1 cellular context compared by ENCODE assay signal in genomic region chr1:2250721-2251281, GRCh38.
TF ChIP-seq lines count a peak whose summit lies in the region.

No MANE protein-coding gene starts in this region.

TF ChIP-seq in HepG2, 621 proteins besides CTCF, POLR2A, EP300 and RAD21 (continued from another document and continues in another):
- TF ChIP-seq PAXIP1 (CRISPR knock-in tag; conservative IDR thresholded peaks at IDR 0.05) (peak; percentile 96), ZNF501 (CRISPR knock-in tag; IDR thresholded peaks at IDR 0.05) (peak; percentile 86; the same call in 1 of the 2 replicates), CBFB (CRISPR knock-in tag; IDR thresholded peaks at IDR 0.05) (0 out of 2 replicates have a peak, but pooled peaks have one; percentile 36), PHF21A (CRISPR knock-in tag; IDR thresholded peaks at IDR 0.05) (peak; percentile 94), MAZ (IDR thresholded peaks at IDR 0.05; ENCODE audit: borderline replicate concordance, low read depth, low read length) (0 out of 2 replicates have a peak, but pooled peaks have one; percentile 51), MAZ (CRISPR knock-in tag; IDR thresholded peaks at IDR 0.05; ENCODE audit: low read depth) (peak; percentile 34), LCORL (IDR thresholded peaks at IDR 0.05) (no peak), LCORL (CRISPR knock-in tag; IDR thresholded peaks at IDR 0.05) (peak; percentile 95), ZNF687 (CRISPR knock-in tag; IDR thresholded peaks at IDR 0.05) (peak; percentile 95), JUNB (CRISPR knock-in tag; IDR thresholded peaks at IDR 0.05; ENCODE audit: borderline replicate concordance) (0 out of 2 replicates have a peak, but pooled peaks have one; percentile 13), ZNF609 (CRISPR knock-in tag; IDR thresholded peaks at IDR 0.05; ENCODE audit: borderline replicate concordance) (0 out of 2 replicates have a peak, but pooled peaks have one; percentile 19), HNF1B (CRISPR knock-in tag; IDR thresholded peaks at IDR 0.05) (peak; percentile 96), HIC2 (CRISPR knock-in tag; IDR thresholded peaks at IDR 0.05; ENCODE audit: low read depth) (peak; percentile 98), DMAP1 (CRISPR knock-in tag; IDR thresholded peaks at IDR 0.05) (peak; percentile 48; the same call in 1 of the 2 replicates), DDIT3 (CRISPR knock-in tag; IDR thresholded peaks at IDR 0.05) (no peak), DRAP1 (CRISPR knock-in tag; IDR thresholded peaks at IDR 0.05) (peak; percentile 35; the same call in 1 of the 2 replicates), TFDP2 (CRISPR knock-in tag; IDR thresholded peaks at IDR 0.05) (0 out of 2 replicates have a peak, but pooled peaks have one; percentile 22), PHF20 (CRISPR knock-in tag; IDR thresholded peaks at IDR 0.05) (0 out of 2 replicates have a peak, but pooled peaks have one; percentile 13), PITX1 (CRISPR knock-in tag; IDR thresholded peaks at IDR 0.05) (peak; percentile 79; the same call in 1 of the 2 replicates), AFF4 (CRISPR knock-in tag; IDR thresholded peaks at IDR 0.05) (no peak), POLR2G (IDR thresholded peaks at IDR 0.05; ENCODE audit: low read depth, low read length) (peak; percentile 61), TARDBP (CRISPR knock-in tag; IDR thresholded peaks at IDR 0.05) (peak; percentile 77), TBL1XR1 (IDR thresholded peaks at IDR 0.05; ENCODE audit: borderline replicate concordance, low read length, partially characterized antibody) (no peak), ZNF83 (CRISPR knock-in tag; IDR thresholded peaks at IDR 0.05; ENCODE audit: borderline replicate concordance) (peak; percentile 32; the same call in 1 of the 2 replicates), XBP1 (CRISPR knock-in tag; IDR thresholded peaks at IDR 0.05) (no peak), HDAC2 (CRISPR knock-in tag; IDR thresholded peaks at IDR 0.05) (peak; percentile 63; the same call in 1 of the 2 replicates), GABPB1 (CRISPR knock-in tag; IDR thresholded peaks at IDR 0.05) (peak; percentile 54), TGIF2 (CRISPR knock-in tag; IDR thresholded peaks at IDR 0.05) (peak; percentile 75; the same call in 1 of the 2 replicates), NFYB (CRISPR knock-in tag; IDR thresholded peaks at IDR 0.05) (peak; percentile 32; the same call in 1 of the 2 replicates), SIN3A (IDR thresholded peaks at IDR 0.05; ENCODE audit: borderline replicate concordance, low read depth, low read length) (peak; percentile 76; the same call in 1 of the 2 replicates), AHR (CRISPR knock-in tag; IDR thresholded peaks at IDR 0.05) (peak; percentile 59; the same call in 1 of the 2 replicates), ELF3 (CRISPR knock-in tag; IDR thresholded peaks at IDR 0.05) (peak; percentile 64; the same call in 1 of the 2 replicates), NAIF1 (CRISPR knock-in tag; IDR thresholded peaks at IDR 0.05; ENCODE audit: borderline replicate concordance) (no peak), YY1 (IDR thresholded peaks at IDR 0.05; ENCODE audit: insufficient read depth, insufficient replicate concordance, low read depth, low read length) (peak; percentile 49), SP2 (CRISPR knock-in tag; IDR thresholded peaks at IDR 0.05) (0 out of 2 replicates have a peak, but pooled peaks have one; percentile 13)
